ENCODE assay signal across 8 cellular contexts in the genomic region with DNA sequence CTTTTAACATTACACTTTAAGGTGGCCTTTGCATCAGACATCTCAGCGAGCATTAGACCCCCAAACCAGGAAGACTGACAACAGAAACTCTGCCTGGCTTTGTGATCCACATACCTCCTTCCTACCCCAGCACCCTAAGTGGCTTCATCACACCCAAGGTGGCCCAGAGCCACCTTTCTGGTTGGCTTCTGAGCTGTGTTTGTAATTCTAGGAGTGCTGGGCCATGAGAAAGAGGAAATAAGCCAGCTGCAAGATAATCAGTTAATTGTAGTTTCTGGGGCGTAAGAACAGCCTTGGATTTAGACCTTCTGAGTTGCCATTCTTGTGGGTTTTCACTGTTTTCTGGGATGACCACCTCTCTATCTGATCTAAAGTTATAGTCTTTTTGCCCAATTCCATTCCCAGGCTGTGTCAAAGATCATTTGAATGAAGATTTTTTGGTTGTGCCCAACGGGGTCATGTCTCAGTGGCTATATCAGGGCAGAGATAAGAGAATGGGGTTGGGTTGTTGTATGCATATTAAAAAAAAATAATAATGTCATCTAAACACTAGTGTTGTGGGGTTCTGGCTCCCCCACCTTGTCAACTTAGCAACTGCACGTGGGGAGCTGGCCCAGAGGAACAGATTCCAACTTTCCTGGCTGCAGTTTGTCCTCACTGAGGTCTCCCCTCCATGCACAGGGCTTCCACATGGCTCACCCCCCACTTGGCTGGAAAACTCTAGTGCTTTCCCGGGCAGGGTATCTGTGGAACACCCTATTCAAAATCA.
A peak's percentile ranks its signal among the peaks of the same experiment; 100 is the strongest.
DNase-seq lines count a peak whose midpoint lies in the region; ATAC-seq and TF ChIP-seq lines count a peak whose summit lies in the region.

No MANE protein-coding gene starts in this region.

- H3K4me3 ChIP-seq in DND-41 (ENCODE audit: low read depth in 1 of 2, low read length in 2 of 2), result no peak overlapping the region
- H3K4me3 ChIP-seq in colonic mucosa, result no peak overlapping the region
- H3K4me3 ChIP-seq in mucosa of descending colon, result no peak overlapping the region

- H2AFZ ChIP-seq in DND-41 (ENCODE audit: low read depth, low read length), result no peak overlapping the region

- intact Hi-C loops in colonic mucosa (cut with DNase I), result loop anchor here (5.0 to 10.0 kb wide), 2 partner anchors 235 to 867 kb away; a partner anchor contains a TSS
- intact Hi-C loops in mucosa of descending colon (cut with DNase I, micrococcal nuclease), result loop anchor here (5.0 kb wide), 2 partner anchors 235 to 240 kb away; a partner anchor contains a TSS

- no peaks in the 10 kb centered on the region for H3K4me1 ChIP-seq in DND-41 (ENCODE audit: insufficient read depth, low read length)
- no peaks in the 10 kb centered on the region for H3K4me1 ChIP-seq in colonic mucosa
- H3K4me1 ChIP-seq in mucosa of descending colon (ENCODE audit: low read depth), result no peaks in the 10 kb centered on the region

- DNase-seq in DND-41, result no peak
- peak; percentile 40 for DNase-seq in LHCN-M2 (ENCODE audit: low read depth)
- DNase-seq in colonic mucosa, result peak; percentile 26
- DNase-seq in mucosa of descending colon, result peak in 2 of 3 donors; percentile 33 to 50
- no peak for DNase-seq in NCI-H1436 treated with DMSO at 0.1 percent for 48 hours (lab: John Stamatoyannopoulos, UW)
- DNase-seq in activated naive CD4-positive, alpha-beta T cell treated with anti-CD3 and anti-CD28 coated beads, Interleukin-2, amount 50 U/mL, for 16 hours, result no peak

- TF ChIP-seq CTCF in DND-41 (IDR thresholded peaks at IDR 0.05; ENCODE audit: borderline replicate concordance, extremely low read depth, low read length, poor library complexity, severe bottlenecking) (peak; percentile 24), colonic mucosa (IDR thresholded peaks at IDR 0.05) (peak; percentile 41), mucosa of descending colon (IDR thresholded peaks at IDR 0.05) (no peak)

- H4K20me1 ChIP-seq in DND-41 (ENCODE audit: insufficient read depth, low read length), result no peaks in the 10 kb centered on the region

- no peak overlapping the region for H3K4me2 ChIP-seq in DND-41 (ENCODE audit: insufficient read depth, low read length)

- H3K36me3 ChIP-seq in DND-41 (ENCODE audit: insufficient read depth, low read length), result no peaks in the 10 kb centered on the region
- H3K36me3 ChIP-seq in colonic mucosa, result no peaks in the 10 kb centered on the region
- no peaks in the 10 kb centered on the region for H3K36me3 ChIP-seq in mucosa of descending colon (ENCODE audit: low read depth)

- H3K27ac ChIP-seq in DND-41 (ENCODE audit: low read length) (no peak overlapping the region), colonic mucosa (no peak overlapping the region)

- ATAC-seq in DND-41 (ENCODE audit: insufficient read depth, low read depth) (no peak), mucosa of descending colon (peak; percentile 39), HG02642 (IDR thresholded peaks at IDR 0.05; ENCODE audit: poor library complexity, unreplicated experiment) (no peak), GM19467 (IDR thresholded peaks at IDR 0.05; ENCODE audit: unreplicated experiment) (no peak)

- H3K27me3 ChIP-seq in DND-41 (ENCODE audit: insufficient read depth, low read length, poor library complexity) (peaks cover 2% of the 10 kb centered on the region), colonic mucosa (no peaks in the 10 kb centered on the region)

- H3K9me3 ChIP-seq in DND-41 (ENCODE audit: insufficient read depth, low read length, severe bottlenecking) (no peaks in the 10 kb centered on the region), colonic mucosa (no peaks in the 10 kb centered on the region), mucosa of descending colon (no peaks in the 10 kb centered on the region)

- H3K79me2 ChIP-seq in DND-41 (ENCODE audit: insufficient read depth, low read length), result no peaks in the 10 kb centered on the region

- no peak overlapping the region for H3K9ac ChIP-seq in DND-41 (ENCODE audit: low read depth, low read length)
- no peak overlapping the region for H3K9ac ChIP-seq in colonic mucosa (ENCODE audit: low read depth in 2 of 2, low read length in 2 of 2)

Comparison
In these comparisons a context has a peak if more than half of its experiments do, and no peak if none do; other contexts are left out.
1. DNase-seq: peak in LHCN-M2 (single experiment), colonic mucosa (single experiment) and mucosa of descending colon (2 of 3); none in DND-41 (single experiment), NCI-H1436 treated with DMSO at 0.1 percent for 48 hours (single experiment) and activated naive CD4-positive, alpha-beta T cell treated with anti-CD3 and anti-CD28 coated beads, Interleukin-2, amount 50 U/mL, for 16 hours (single experiment).